In the genomic region with DNA sequence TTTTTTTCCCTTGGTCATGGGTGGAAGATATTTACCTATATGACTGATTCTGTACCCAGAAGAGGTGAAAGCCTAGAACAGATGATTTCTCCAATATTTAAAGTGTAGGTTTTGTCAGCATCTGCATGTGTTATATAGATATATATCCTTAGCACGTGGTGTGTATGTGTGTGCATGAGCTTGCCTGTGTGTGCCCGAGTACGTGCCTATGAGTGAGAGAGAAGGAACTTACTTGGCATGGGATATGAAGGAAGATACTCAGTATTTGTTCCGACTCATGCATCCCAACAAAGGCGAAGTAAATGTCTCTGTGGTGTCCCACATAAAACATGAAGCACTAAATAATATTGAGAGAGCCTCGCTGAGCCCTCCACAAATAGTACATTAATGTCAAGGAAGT, we compare ENCODE assay signal across 28 cellular contexts.
DNase-seq lines count a peak whose midpoint lies in the region; ATAC-seq, FAIRE-seq and TF ChIP-seq lines count a peak whose summit lies in the region.
"Had no signal": no experiment of that assay in that cellular context is flagged by ENCODE, and none has a peak within 500 bp of the region (broad histone marks: within the 10 kb centered on the region; RNA-seq: fewer than 3 reads in every experiment).

No MANE protein-coding gene starts in this region.

- ATAC-seq in heart left ventricle = peak in 3 of 4 donors; percentile 6 to 33 (median 6)
- ATAC-seq in Right ventricle myocardium inferior = no peak
- ATAC-seq in heart right ventricle = peak in 6 of 8 donors; percentile 10 to 45 (median 20)
- ATAC-seq in upper lobe of left lung (ENCODE audit: low FRiP score in 2 of 2) = no peak
- no peak for ATAC-seq in T-cell (replicated peaks in 1 of 4)
- ATAC-seq: activated naive CD8-positive, alpha-beta T cell treated with anti-CD3 and anti-CD28 coated beads, Interleukin-2, amount 50 U/mL, for 24 hours; activated T-cell treated with anti-CD3 and anti-CD28 coated beads, Interleukin-2, amount 50 U/mL, for 4 hours; stimulated activated memory B cell treated with anti-CD40 and anti-IgM and Interleukin-4, amounts not matched to agents 10 μg/mL and 1 μg/mL and 100 μg/mL, for 72 hours had no signal

- H3K27ac ChIP-seq in heart left ventricle = peak overlapping the region in 11 of 12 donors; percentile 35 to 63 (median 55)
- peak overlapping the region; percentile 3 to 77 (median 49) for H3K27ac ChIP-seq in heart right ventricle
- peak overlapping the region in 3 of 4 donors; percentile 12 to 51 (median 32) for H3K27ac ChIP-seq in upper lobe of left lung
- H3K27ac ChIP-seq: GM23248 had no signal

- no peak for TF ChIP-seq EP300 in upper lobe of left lung (IDR thresholded peaks at IDR 0.05)

- FAIRE-seq in H54 (lab: Jason Lieb, UNC) = no peak
- FAIRE-seq: colon had no signal

- H3K36me3 Mint-ChIP-seq in T-cell = no peaks in the 10 kb centered on the region
- H3K36me3 Mint-ChIP-seq: naive B cell had no signal

- H3K4me1 ChIP-seq in heart left ventricle = peaks cover 9 to 67% (median 31%) of the 10 kb centered on the region in 12 donors
- H3K4me1 ChIP-seq in heart right ventricle = peaks cover 12 to 78% (median 50%) of the 10 kb centered on the region in 9 donors
- H3K4me1 ChIP-seq in upper lobe of left lung = peaks cover 8 to 20% (median 14%) of the 10 kb centered on the region in 4 donors

- no peak for TF ChIP-seq POLR2A in heart left ventricle (IDR thresholded peaks at IDR 0.05)
- no peak for TF ChIP-seq POLR2A in upper lobe of left lung (IDR thresholded peaks at IDR 0.05)
- no peak for TF ChIP-seq POLR2A in H54 (IDR thresholded peaks at IDR 0.05; ENCODE audit: low read depth, low read length)

- no peak for DNase-seq in heart left ventricle
- DNase-seq in Right ventricle myocardium inferior (ENCODE audit: missing footprints) = no peak
- DNase-seq in heart right ventricle = no peak
- peak; percentile 10 for DNase-seq in retina
- DNase-seq in upper lobe of left lung = no peak
- no peak for DNase-seq in T-cell
- DNase-seq in H54 (ENCODE audit: insufficient read length, low spot score) = no peak
- DNase-seq in occipital lobe (lab: John Stamatoyannopoulos, UW) = no peak
- DNase-seq: 8988T; activated CD4-positive, alpha-beta T cell treated with anti-CD3 and anti-CD28 coated beads, Interleukin-2, amount 50 U/mL, for 1 hour; activated gamma-delta T cell treated with Interleukin-2 at 50 U/mL for 16 hours; activated naive CD8-positive, alpha-beta T cell treated with anti-CD3 and anti-CD28 coated beads, Interleukin-2, amount 50 U/mL, for 24 hours; activated T-cell treated with anti-CD3 and anti-CD28 coated beads, Interleukin-2, amount 50 U/mL, for 4 hours; CD4-positive, alpha-beta T cell; effector memory CD4-positive, alpha-beta T cell; foreskin fibroblast; GM23248; naive B cell; NCI-H1092; NCI-H2171; NCI-H510A; OCI-M1; stimulated activated CD4-positive, alpha-beta T cell treated with anti-CD3 and anti-CD28 coated beads, Interleukin-12 subunit alpha, Interleukin-12 subunit beta, amount 100 ng/mL, for 4 hours; stimulated activated CD4-positive, alpha-beta T cell treated with anti-CD3 and anti-CD28 coated beads, Interleukin-4, amount 100 ng/mL, for 1 hour had no signal

- TF ChIP-seq CTCF in heart left ventricle (IDR thresholded peaks at IDR 0.05) (no peak), heart right ventricle (IDR thresholded peaks at IDR 0.05) (no peak), upper lobe of left lung (IDR thresholded peaks at IDR 0.05) (no peak)

- H3K27me3 ChIP-seq in heart left ventricle = no peaks in the 10 kb centered on the region
- no peaks in the 10 kb centered on the region for H3K27me3 ChIP-seq in heart right ventricle
- H3K27me3 ChIP-seq in upper lobe of left lung = no peaks in the 10 kb centered on the region
- H3K27me3 ChIP-seq: body of pancreas had no signal

- CTCF ChIA-PET in T-cell (lab: Charles Lee) = no interaction called here

- H3K9me3 ChIP-seq in heart left ventricle (no peaks in the 10 kb centered on the region), heart right ventricle (no peaks in the 10 kb centered on the region), upper lobe of left lung (no peaks in the 10 kb centered on the region)
- H3K9me3 ChIP-seq: body of pancreas had no signal

- 62 to 76% (median 68%) methylated on average over 6 of the region's 6 CpGs for WGBS in heart left ventricle, 4 donors
- WGBS in heart right ventricle, 2 donors = 69 to 75% methylated on average over 6 of the region's 6 CpGs
- WGBS in upper lobe of left lung, 2 donors = 50 to 59% methylated on average over 6 of the region's 6 CpGs

- H3K4me1 Mint-ChIP-seq in T-cell = no peaks in the 10 kb centered on the region
- H3K4me1 Mint-ChIP-seq: activated naive CD8-positive, alpha-beta T cell treated with anti-CD3 and anti-CD28 coated beads, Interleukin-2, amount 50 U/mL, for 24 hours; naive B cell; stimulated activated memory B cell treated with anti-CD40 and anti-IgM and Interleukin-4, amounts not matched to agents 10 μg/mL and 1 μg/mL and 100 μg/mL, for 72 hours had no signal

- no peak overlapping the region for H3K27ac Mint-ChIP-seq in T-cell
- H3K27ac Mint-ChIP-seq: activated naive CD8-positive, alpha-beta T cell treated with anti-CD3 and anti-CD28 coated beads, Interleukin-2, amount 50 U/mL, for 24 hours; CD4-positive, alpha-beta T cell; naive B cell; stimulated activated memory B cell treated with anti-CD40 and anti-IgM and Interleukin-4, amounts not matched to agents 10 μg/mL and 1 μg/mL and 100 μg/mL, for 72 hours; T-helper 2 cell treated with Interferon-gamma antibody and Interleukin-4, amounts not matched to agents 5 μg/mL and 100 μg/mL, for 36 hours had no signal

- H3K27me3 Mint-ChIP-seq in T-cell = no peaks in the 10 kb centered on the region
- H3K27me3 Mint-ChIP-seq: stimulated activated memory B cell treated with anti-CD40 and anti-IgM and Interleukin-4, amounts not matched to agents 10 μg/mL and 1 μg/mL and 100 μg/mL, for 72 hours had no signal

- no peaks in the 10 kb centered on the region for H3K36me3 ChIP-seq in heart left ventricle
- no peaks in the 10 kb centered on the region for H3K36me3 ChIP-seq in heart right ventricle
- no peaks in the 10 kb centered on the region for H3K36me3 ChIP-seq in upper lobe of left lung

- no peak overlapping the region for H3K4me3 Mint-ChIP-seq in T-cell
- H3K4me3 Mint-ChIP-seq: activated naive CD8-positive, alpha-beta T cell treated with anti-CD3 and anti-CD28 coated beads, Interleukin-2, amount 50 U/mL, for 24 hours; activated T-cell treated with anti-CD3 and anti-CD28 coated beads, Interleukin-2, amount 50 U/mL, for 4 hours; CD4-positive, alpha-beta T cell; naive B cell; stimulated activated memory B cell treated with anti-CD40 and anti-IgM and Interleukin-4, amounts not matched to agents 10 μg/mL and 1 μg/mL and 100 μg/mL, for 72 hours; T-helper 2 cell treated with Interferon-gamma antibody and Interleukin-4, amounts not matched to agents 5 μg/mL and 100 μg/mL, for 36 hours had no signal

- no peak overlapping the region for H3K4me3 ChIP-seq in heart left ventricle
- no peak overlapping the region for H3K4me3 ChIP-seq in heart right ventricle
- H3K4me3 ChIP-seq in upper lobe of left lung = no peak overlapping the region
- H3K4me3 ChIP-seq: body of pancreas, GM23248 had no signal

- POLR2A ChIA-PET in T-cell (lab: Charles Lee) = no interaction called here

- no peaks in the 10 kb centered on the region for H3K9me3 Mint-ChIP-seq in T-cell
- H3K9me3 Mint-ChIP-seq: activated naive CD8-positive, alpha-beta T cell treated with anti-CD3 and anti-CD28 coated beads, Interleukin-2, amount 50 U/mL, for 24 hours; CD4-positive, alpha-beta T cell; T-helper 2 cell treated with Interferon-gamma antibody and Interleukin-4, amounts not matched to agents 5 μg/mL and 100 μg/mL, for 36 hours had no signal

- intact Hi-C loops in heart left ventricle (cut with DNase I) = no loop called here
- intact Hi-C loops in Right ventricle myocardium inferior (cut with DNase I) = no loop called here
- intact Hi-C loops in heart right ventricle (cut with DNase I) = no loop called here

Comparison
In these comparisons a context has a peak if more than half of its experiments do, and no peak if none do; other contexts are left out.
1. ATAC-seq: peak in heart left ventricle (3 of 4) and heart right ventricle (6 of 8); none in Right ventricle myocardium inferior (single experiment), upper lobe of left lung (0 of 2) and T-cell (0 of 4).
2. Peak in every context shown above with its lines, with median percentiles within 50 percentile points of each other: H3K27ac ChIP-seq.